ENCODE assay signal across 1 cellular context in the genomic region with DNA sequence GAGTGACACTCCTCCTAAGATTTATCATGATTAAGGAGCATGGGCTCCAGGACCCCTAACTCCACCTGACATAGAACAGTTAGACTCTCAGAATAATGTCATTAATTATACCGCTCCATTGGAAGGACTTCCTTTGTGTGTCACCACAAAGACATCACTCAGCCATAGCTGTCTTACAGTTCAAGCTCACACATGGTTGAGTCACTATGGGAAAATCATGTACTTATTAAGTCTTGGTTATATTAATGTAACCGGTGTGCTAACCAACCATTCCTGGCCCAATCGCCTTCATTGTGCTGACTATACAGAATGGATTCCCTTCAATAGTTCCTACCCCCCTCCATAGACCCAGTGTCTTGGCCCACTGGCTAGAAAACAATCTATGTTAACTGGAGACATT.
TF ChIP-seq lines count a peak whose summit lies in the region.

No MANE protein-coding gene starts in this region.

TF ChIP-seq in SK-N-SH treated with all-trans-retinoic acid at 6 μM for 48 hours, 23 proteins besides CTCF, POLR2A, EP300 and RAD21 (continued from another document):
- TF ChIP-seq, protein P1, sequence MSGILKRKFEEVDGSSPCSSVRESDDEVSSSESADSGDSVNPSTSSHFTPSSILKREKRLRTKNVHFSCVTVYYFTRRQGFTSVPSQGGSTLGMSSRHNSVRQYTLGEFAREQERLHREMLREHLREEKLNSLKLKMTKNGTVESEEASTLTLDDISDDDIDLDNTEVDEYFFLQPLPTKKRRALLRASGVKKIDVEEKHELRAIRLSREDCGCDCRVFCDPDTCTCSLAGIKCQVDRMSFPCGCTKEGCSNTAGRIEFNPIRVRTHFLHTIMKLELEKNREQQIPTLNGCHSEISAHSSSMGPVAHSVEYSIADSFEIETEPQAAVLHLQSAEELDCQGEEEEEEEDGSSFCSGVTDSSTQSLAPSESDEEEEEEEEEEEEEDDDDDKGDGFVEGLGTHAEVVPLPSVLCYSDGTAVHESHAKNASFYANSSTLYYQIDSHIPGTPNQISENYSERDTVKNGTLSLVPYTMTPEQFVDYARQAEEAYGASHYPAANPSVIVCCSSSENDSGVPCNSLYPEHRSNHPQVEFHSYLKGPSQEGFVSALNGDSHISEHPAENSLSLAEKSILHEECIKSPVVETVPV (CRISPR knock-in tag; IDR thresholded peaks at IDR 0.05), result no peak
TF ChIP-seq in SK-N-SH treated with all-trans-retinoic acid at 6 μM for 48 hours: peak in this region for 0.
